Comparison of ENCODE assay signal across 8 cellular contexts in genomic region chr1:216750031-216750627, GRCh38. TPM values are rescaled to one million over a fixed set of nuclear protein-coding genes. Genes with fewer than 3 reads are reported as not detected.
DNase-seq lines count a peak whose midpoint lies in the region; FAIRE-seq and TF ChIP-seq lines count a peak whose summit lies in the region.

No MANE protein-coding gene starts in this region.

- BruUV-seq in Calu3 (replicated peaks; lab: Mats Ljungman, UMichigan), result no TSS peak

- H3K4me1 Mint-ChIP-seq in Calu3 (ENCODE audit: low read depth, unreplicated experiment), result no peaks in the 10 kb centered on the region

- no peaks in the 10 kb centered on the region for H3K36me3 Mint-ChIP-seq in Calu3 (ENCODE audit: insufficient read depth, unreplicated experiment)

- H3K9me3 ChIP-seq in HAP-1, result no peaks in the 10 kb centered on the region

- no peaks in the 10 kb centered on the region for H3K27me3 Mint-ChIP-seq in Calu3 (ENCODE audit: unreplicated experiment)

- TF ChIP-seq CTCF in Calu3 (IDR thresholded peaks at IDR 0.05; ENCODE audit: unreplicated experiment) (peak; percentile 59), retinal pigment epithelial cell (conservative IDR thresholded peaks at IDR 0.05; ENCODE audit: low read depth, low read length) (peak; percentile 87)

- intact Hi-C loops in Calu3 (cut with micrococcal nuclease; ENCODE audit: unreplicated experiment), result loop anchor here (2.0 to 5.0 kb wide), 4 partner anchors 211 to 997 kb away; no protein-coding TSS in a partner anchor
- intact Hi-C loops in head of caudate nucleus (cut with DNase I), result no loop called here

- no peaks in the 10 kb centered on the region for H3K27me3 ChIP-seq in HAP-1 (ENCODE audit: low read depth)

- CTCF ChIA-PET in Calu3 (lab: Charles Lee), result interaction anchor here (0.7 to 1.3 kb wide), 2 partner anchors 279 to 583 kb away, joined by 3 read pairs; no protein-coding TSS in a partner anchor

- H3K36me3 ChIP-seq in HAP-1 (replicated peaks), result no peaks in the 10 kb centered on the region

- peak; percentile 66 for FAIRE-seq in TTC549 (lab: Jason Lieb, UNC)

- no peak overlapping the region for H3K27ac Mint-ChIP-seq in Calu3 (ENCODE audit: unreplicated experiment)

- H3K4me3 Mint-ChIP-seq in Calu3 (ENCODE audit: low read depth, unreplicated experiment), result no peak overlapping the region

- H3K4me3 ChIP-seq in HAP-1 (no peak overlapping the region), retinal pigment epithelial cell (ENCODE audit: low read length) (no peak overlapping the region)

- H3K9me3 Mint-ChIP-seq in Calu3 (ENCODE audit: low read depth, unreplicated experiment), result no peaks in the 10 kb centered on the region

- no peaks in the 10 kb centered on the region for H3K4me1 ChIP-seq in HAP-1

- DNase-seq in Calu3, result peak; percentile 29
- DNase-seq in HAP-1 (ENCODE audit: low spot score in 2 of 2), result peak; percentile 58 to 79
- DNase-seq in NCI-H1930 (lab: John Stamatoyannopoulos, UW), result peak; percentile 7 to 18
- DNase-seq in head of caudate nucleus, result peak in 36 of 42 donors; percentile 19 to 86 (median 68)
- DNase-seq in retinal pigment epithelial cell (ENCODE audit: low read depth), result peak; percentile 31
- DNase-seq in cerebellar nuclear complex (lab: John Stamatoyannopoulos, UW), result no peak
- DNase-seq in T-helper 1 cell, result no peak

- in situ Hi-C loops in HAP-1 (cut with MboI; ENCODE audit: low sequenced_read_pairs), result no loop called here

RNA-seq across cellular contexts. Expression of gene ESRRG, which starts 26.9 kb away (rescaled TPM):
- 0.76 and 1.3 TPM in 2 replicates for total RNA-seq in Calu3 (2022)

Comparison
In these comparisons a context has a peak if more than half of its experiments do, and no peak if none do; other contexts are left out.
1. DNase-seq: peak in Calu3 (single experiment), HAP-1 (2 of 2), NCI-H1930 (2 of 2), head of caudate nucleus (36 of 42) and retinal pigment epithelial cell (single experiment); none in cerebellar nuclear complex (0 of 2) and T-helper 1 cell (0 of 5).